ENCODE assay signal across 20 cellular contexts in the genomic region with DNA sequence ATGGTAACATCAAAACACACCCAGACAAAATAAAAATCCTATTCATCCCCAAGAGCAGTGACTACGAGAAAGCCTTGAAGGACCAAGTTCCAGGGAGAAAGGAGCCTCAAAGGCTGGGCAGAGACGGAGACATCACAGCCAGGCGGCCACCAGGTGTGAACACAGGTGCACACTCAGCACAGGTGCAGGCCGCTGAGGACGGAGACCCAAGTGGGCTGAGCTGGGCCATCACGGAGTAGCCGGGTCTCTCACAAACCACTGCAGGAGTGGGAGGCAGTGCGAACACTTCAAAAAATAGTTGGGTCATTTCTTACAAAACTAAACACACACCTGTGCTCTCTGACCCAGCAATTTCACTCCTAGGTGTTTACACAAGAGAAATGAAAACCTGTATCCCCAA.
A peak's percentile ranks its signal among the peaks of the same experiment; 100 is the strongest.
DNase-seq lines count a peak whose midpoint lies in the region; ATAC-seq, FAIRE-seq and TF ChIP-seq lines count a peak whose summit lies in the region.
"Had no signal": no experiment of that assay in that cellular context is flagged by ENCODE, and none has a peak within 500 bp of the region (broad histone marks: within the 10 kb centered on the region; RNA-seq: fewer than 3 reads in every experiment).

No MANE protein-coding gene starts in this region.

- no peak overlapping the region for H2BK12ac ChIP-seq in H1 (ENCODE audit: low read depth, low read length)
- no peak overlapping the region for H2BK12ac ChIP-seq in neuronal stem cell (ENCODE audit: low read length)

- H2AFZ ChIP-seq in H1 (ENCODE audit: low read length) (no peak overlapping the region), neuronal stem cell (ENCODE audit: low read length) (no peak overlapping the region), PC-3 (ENCODE audit: low read length) (no peak overlapping the region)
- H2AFZ ChIP-seq: GM23248 had no signal

- H4K20me1 ChIP-seq in H1 (replicated peaks in 1 of 2; ENCODE audit: control insufficient read depth in 1 of 2, insufficient read depth in 2 of 2, low read length in 2 of 2) (peaks cover 24 to 49% of the 10 kb centered on the region in 2 experiments), PC-3 (ENCODE audit: low read length) (no peaks in the 10 kb centered on the region)

- H3K18ac ChIP-seq in H1 (ENCODE audit: extremely low read depth, low read length) (no peak overlapping the region), neuronal stem cell (ENCODE audit: low read length) (no peak overlapping the region)

- 0 out of 2 replicates have a peak overlapping the region, but pooled peaks have one; percentile 37 for H4K8ac ChIP-seq in H1 (ENCODE audit: extremely low read depth, insufficient read depth, low read length)
- no peak overlapping the region for H4K8ac ChIP-seq in neuronal stem cell (ENCODE audit: low read depth, low read length)

- BruUV-seq in PC-3 (replicated peaks; lab: Mats Ljungman, UMichigan): no TSS peak

- H4K91ac ChIP-seq in H1 (replicated peaks; ENCODE audit: insufficient read length, low read length): no peak overlapping the region
- H4K91ac ChIP-seq in neuronal stem cell (ENCODE audit: low read depth, low read length, poor library complexity): no peak overlapping the region

- H3K27ac Mint-ChIP-seq in activated CD8-positive, alpha-beta T cell treated with anti-CD3 and anti-CD28 coated beads for 36 hours: no peak overlapping the region
- H3K27ac Mint-ChIP-seq: CD4-positive, alpha-beta memory T cell had no signal

- no peaks in the 10 kb centered on the region for H3K9me3 Mint-ChIP-seq in activated CD8-positive, alpha-beta T cell treated with anti-CD3 and anti-CD28 coated beads for 36 hours
- H3K9me3 Mint-ChIP-seq: CD4-positive, alpha-beta memory T cell; H9 had no signal

- no peak for TF ChIP-seq EP300 in H1 (IDR thresholded peaks at IDR 0.05; ENCODE audit: borderline replicate concordance in 1 of 2, low read depth in 2 of 2, low read length in 2 of 2)

- H3K36me3 ChIP-seq in right atrium auricular region: no peaks in the 10 kb centered on the region
- no peaks in the 10 kb centered on the region; a peak in 2 of 8 replicates for H3K36me3 ChIP-seq in H1 (ENCODE audit: control insufficient read depth in 2 of 4, insufficient read depth in 4 of 4, low read length in 3 of 4)
- H3K36me3 ChIP-seq in kidney (ENCODE audit: control insufficient read depth in 1 of 2, insufficient read depth in 2 of 2, low read length in 2 of 2): no peaks in the 10 kb centered on the region
- peaks cover 7 to 47% of the 10 kb centered on the region in 2 donors for H3K36me3 ChIP-seq in neuronal stem cell (replicated peaks in 1 of 2; ENCODE audit: control insufficient read depth in 2 of 2, insufficient read depth in 2 of 2, low read length in 2 of 2)
- H3K36me3 ChIP-seq in PC-3 (ENCODE audit: low read depth, low read length): no peaks in the 10 kb centered on the region

- no peak overlapping the region for H3K4me3 Mint-ChIP-seq in activated CD8-positive, alpha-beta T cell treated with anti-CD3 and anti-CD28 coated beads for 36 hours
- H3K4me3 Mint-ChIP-seq: CD4-positive, alpha-beta memory T cell; H9 had no signal

- no peak overlapping the region for H3K56ac ChIP-seq in H1 (replicated peaks; ENCODE audit: insufficient read length, low read depth, low read length)

- POLR2A ChIA-PET in H1 (lab: Charles Lee; ENCODE audit: partially characterized antibody): no interaction called here
- POLR2A ChIA-PET in PC-3 (lab: Charles Lee; ENCODE audit: unreplicated experiment): no interaction called here
- POLR2A ChIA-PET in activated CD8-positive, alpha-beta T cell treated with anti-CD3 and anti-CD28 coated beads for 36 hours (lab: Charles Lee): no interaction called here

- H3K79me2 ChIP-seq in H1 (ENCODE audit: control insufficient read depth in 1 of 2, insufficient read depth in 2 of 2, low read length in 2 of 2): peaks cover 0 to 2% of the 10 kb centered on the region in 2 experiments; a peak in 1 of 4 replicates
- H3K79me2 ChIP-seq in PC-3 (ENCODE audit: low read length): no peaks in the 10 kb centered on the region

- ATAC-seq in left ventricle myocardium superior (no peak), PC-3 (no peak)
- ATAC-seq in activated CD8-positive, alpha-beta T cell treated with anti-CD3 and anti-CD28 coated beads for 36 hours: no peak
- ATAC-seq: HCT116 had no signal

- H3K4me2 ChIP-seq in H1 (ENCODE audit: insufficient read depth in 1 of 2, low read depth in 2 of 2, low read length in 2 of 2): no peak overlapping the region
- H3K4me2 ChIP-seq in neuronal stem cell (ENCODE audit: insufficient read depth, low read length, poor library complexity, severe bottlenecking): no peak overlapping the region
- H3K4me2 ChIP-seq in PC-3 (ENCODE audit: low read length): no peak overlapping the region

- H3K27me3 ChIP-seq in right atrium auricular region (no peaks in the 10 kb centered on the region), H1 (replicated peaks in 1 of 4; ENCODE audit: control insufficient read depth in 3 of 4, extremely low read depth in 1 of 4, insufficient read depth in 3 of 4, low read length in 3 of 4) (no peaks in the 10 kb centered on the region), neuronal stem cell (ENCODE audit: control insufficient read depth in 3 of 3, insufficient read depth in 3 of 3, low read depth in 1 of 3, low read length in 3 of 3) (no peaks in the 10 kb centered on the region), PC-3 (ENCODE audit: low read length) (peaks cover 10% of the 10 kb centered on the region; the same call in 1 of the 2 replicates)

- no peak overlapping the region for H2BK5ac ChIP-seq in H1 (ENCODE audit: low read depth, low read length)
- H2BK5ac ChIP-seq in neuronal stem cell (ENCODE audit: low read length): no peak overlapping the region

- H3K23ac ChIP-seq in H1 (ENCODE audit: insufficient read length) (no peak overlapping the region), neuronal stem cell (ENCODE audit: low read depth, low read length, poor library complexity) (no peak overlapping the region)

- no peaks in the 10 kb centered on the region for H3K9me3 ChIP-seq in right atrium auricular region
- H3K9me3 ChIP-seq in H1 (ENCODE audit: insufficient read depth in 2 of 2, low read depth in 1 of 2, low read length in 1 of 2): no peaks in the 10 kb centered on the region
- no peaks in the 10 kb centered on the region for H3K9me3 ChIP-seq in kidney (ENCODE audit: control insufficient read depth in 1 of 2, low read length in 2 of 2)
- H3K9me3 ChIP-seq in neuronal stem cell (replicated peaks in 1 of 2; ENCODE audit: control insufficient read depth in 2 of 2, insufficient read depth in 1 of 2, low read depth in 1 of 2, low read length in 2 of 2): no peaks in the 10 kb centered on the region
- no peaks in the 10 kb centered on the region for H3K9me3 ChIP-seq in PC-3 (ENCODE audit: low read length)

- CTCF ChIA-PET in H1 (lab: Charles Lee; ENCODE audit: partially characterized antibody) (interaction anchor here (0.5 kb wide), 1 partner anchor 431 kb away, joined by 3 read pairs; no protein-coding TSS in a partner anchor), PC-3 (lab: Charles Lee) (no interaction called here)
- CTCF ChIA-PET in activated CD8-positive, alpha-beta T cell treated with anti-CD3 and anti-CD28 coated beads for 36 hours (lab: Charles Lee): no interaction called here

- TF ChIP-seq CTCF in right atrium auricular region (IDR thresholded peaks at IDR 0.05) (no peak), H1 (IDR thresholded peaks at IDR 0.05; ENCODE audit: control extremely low read depth in 1 of 3, insufficient read depth in 1 of 3, low read depth in 1 of 3, low read length in 3 of 3) (no peak), kidney (IDR thresholded peaks at IDR 0.05; ENCODE audit: borderline replicate concordance, extremely low read depth, insufficient read depth) (no peak), PC-3 (conservative IDR thresholded peaks at IDR 0.05; ENCODE audit: low read depth, low read length) (no peak)
- no peak for TF ChIP-seq CTCF in activated CD8-positive, alpha-beta T cell treated with anti-CD3 and anti-CD28 coated beads for 36 hours (IDR thresholded peaks at IDR 0.05)

- H3K4me1 ChIP-seq in right atrium auricular region: no peaks in the 10 kb centered on the region
- peaks cover 0 to 24% (median 16%) of the 10 kb centered on the region in 4 experiments; a peak in 4 of 7 replicates for H3K4me1 ChIP-seq in H1 (replicated peaks in 1 of 4; ENCODE audit: control insufficient read depth in 3 of 4, insufficient read depth in 4 of 4, low read length in 3 of 4)
- no peaks in the 10 kb centered on the region for H3K4me1 ChIP-seq in kidney (ENCODE audit: control insufficient read depth in 1 of 2, insufficient read depth in 1 of 2, low read depth in 1 of 2, low read length in 2 of 2)
- peaks cover under 1 to 20% of the 10 kb centered on the region in 2 donors for H3K4me1 ChIP-seq in neuronal stem cell (ENCODE audit: control insufficient read depth in 2 of 2, insufficient read depth in 1 of 2, low read depth in 1 of 2, low read length in 2 of 2)
- H3K4me1 ChIP-seq in PC-3 (ENCODE audit: insufficient read depth, low read length): no peaks in the 10 kb centered on the region

- H3K79me1 ChIP-seq in H1 (ENCODE audit: low read depth, low read length) (peaks cover 18% of the 10 kb centered on the region), neuronal stem cell (ENCODE audit: low read depth, low read length) (peaks cover 25% of the 10 kb centered on the region)

- no peaks in the 10 kb centered on the region for H3K36me3 Mint-ChIP-seq in activated CD8-positive, alpha-beta T cell treated with anti-CD3 and anti-CD28 coated beads for 36 hours (ENCODE audit: low read depth)
- H3K36me3 Mint-ChIP-seq: CD4-positive, alpha-beta memory T cell had no signal

- H3K14ac ChIP-seq in H1 (ENCODE audit: insufficient read length) (no peak overlapping the region), neuronal stem cell (ENCODE audit: low read length) (no peak overlapping the region)

- H3K4ac ChIP-seq in H1 (replicated peaks; ENCODE audit: insufficient read length, low read depth, low read length): no peak overlapping the region
- H3K4ac ChIP-seq in neuronal stem cell (ENCODE audit: low read length): no peak overlapping the region

- no peaks in the 10 kb centered on the region for H3K9me2 ChIP-seq in PC-3 (replicated peaks; ENCODE audit: low read length)

- FAIRE-seq in H1 (lab: Jason Lieb, UNC) (no peak), kidney (lab: Jason Lieb, UNC) (no peak)
- FAIRE-seq: GM12892, GM19239 had no signal

- no peak overlapping the region for H2BK20ac ChIP-seq in H1 (ENCODE audit: low read length)

- H3K27ac ChIP-seq in right atrium auricular region (peak overlapping the region in 1 of 2 donors; percentile 93), H1 (ENCODE audit: low read depth, low read length) (no peak overlapping the region), kidney (ENCODE audit: low read depth in 2 of 2, low read length in 2 of 2) (no peak overlapping the region), neuronal stem cell (replicated peaks; ENCODE audit: low read length) (no peak overlapping the region), PC-3 (ENCODE audit: low read length) (no peak overlapping the region)
- H3K27ac ChIP-seq: GM23248 had no signal

- TF ChIP-seq RAD21 in H1 (IDR thresholded peaks at IDR 0.05 in 1 of 2, conservative IDR thresholded peaks at IDR 0.05 in 1 of 2; ENCODE audit: low read depth in 2 of 2, low read length in 2 of 2): no peak

- no peak for TF ChIP-seq POLR2A in H1 (IDR thresholded peaks at IDR 0.05; ENCODE audit: control extremely low read depth in 1 of 2, low read depth in 2 of 2, low read length in 2 of 2)

- no peaks in the 10 kb centered on the region for H3K4me1 Mint-ChIP-seq in activated CD8-positive, alpha-beta T cell treated with anti-CD3 and anti-CD28 coated beads for 36 hours (ENCODE audit: low read depth)

- H2BK15ac ChIP-seq in H1 (ENCODE audit: low read length): no peak overlapping the region
- no peak overlapping the region for H2BK15ac ChIP-seq in neuronal stem cell (ENCODE audit: low read length)

- no peak overlapping the region for H4K5ac ChIP-seq in H1 (ENCODE audit: insufficient read length, low read depth, low read length)

- intact Hi-C loops in left ventricle myocardium superior (cut with micrococcal nuclease) (no loop called here), kidney (cut with DNase I) (no loop called here), PC-3 (cut with micrococcal nuclease) (no loop called here)
- intact Hi-C loops in activated CD8-positive, alpha-beta T cell treated with anti-CD3 and anti-CD28 coated beads for 36 hours (cut with micrococcal nuclease): no loop called here

- H2AK5ac ChIP-seq in H1 (ENCODE audit: low read depth, low read length) (no peak overlapping the region), neuronal stem cell (ENCODE audit: low read depth, low read length) (no peak overlapping the region)

- WGBS in H1 (ENCODE audit: extremely low coverage in 1 of 2, insufficient coverage in 1 of 2, insufficient read length in 1 of 2, insufficient replicate concordance in 2 of 2, low coverage in 1 of 2, low lambda C conversion rate in 2 of 2, missing lambda C conversion rate in 1 of 2), 2 experiments: 92% methylated on average over 8 of the region's 8 CpGs; no CpG with 5 or more reads in 1 of the 2 experiments
- no CpG with 5 or more reads among the region's 8 CpGs for whole genome bisulfite sequencing in neuronal stem cell (ENCODE audit: extremely low coverage in 2 of 2, insufficient read length in 2 of 2, insufficient replicate concordance in 1 of 2), 2 donors

- no peaks in the 10 kb centered on the region for H3K27me3 Mint-ChIP-seq in activated CD8-positive, alpha-beta T cell treated with anti-CD3 and anti-CD28 coated beads for 36 hours

- no peak overlapping the region for H3K4me3 ChIP-seq in right atrium auricular region
- no peak overlapping the region for H3K4me3 ChIP-seq in H1 (ENCODE audit: extremely low read depth in 1 of 4, insufficient read depth in 2 of 4, low read depth in 3 of 4, low read length in 4 of 4)
- H3K4me3 ChIP-seq in kidney (ENCODE audit: low read length in 2 of 2): no peak overlapping the region
- H3K4me3 ChIP-seq in neuronal stem cell (ENCODE audit: low read length in 2 of 2): no peak overlapping the region
- H3K4me3 ChIP-seq in PC-3 (ENCODE audit: low read length): no peak overlapping the region
- H3K4me3 ChIP-seq: GM23248 had no signal

- H3K9ac ChIP-seq in H1 (replicated peaks in 1 of 4; ENCODE audit: extremely low read depth in 1 of 4, low read depth in 3 of 4, low read length in 3 of 4): no peak overlapping the region
- H3K9ac ChIP-seq in kidney (ENCODE audit: low read length in 2 of 2): no peak overlapping the region
- H3K9ac ChIP-seq in neuronal stem cell (ENCODE audit: low read depth, low read length, poor library complexity): peak overlapping the region; percentile 30
- H3K9ac ChIP-seq in PC-3 (ENCODE audit: low read length): no peak overlapping the region
- H3K9ac ChIP-seq: GM23248 had no signal

- H2BK120ac ChIP-seq in H1 (replicated peaks; ENCODE audit: low read depth, low read length) (no peak overlapping the region), neuronal stem cell (ENCODE audit: low read depth, low read length) (no peak overlapping the region)

- DNase-seq in left ventricle myocardium superior (peak; percentile 7), right atrium auricular region (ENCODE audit: low spot score) (no peak), H1 (ENCODE audit: low read depth in 1 of 2, low spot score in 2 of 2) (no peak), kidney (peak; percentile 54), neuronal stem cell (ENCODE audit: low spot score) (no peak), PC-3 (no peak), T1000 (lab: John Stamatoyannopoulos, UW) (no peak)
- no peak for DNase-seq in activated CD8-positive, alpha-beta T cell treated with anti-CD3 and anti-CD28 coated beads for 36 hours
- DNase-seq: C1 segment of cervical spinal cord; Calu3; CD4-positive, alpha-beta memory T cell; COR-L47; DMS53; DMS79 treated with DMSO at 0.1 percent for 48 hours; GF-D8; GM23248; H9 had no signal

- H3K23me2 ChIP-seq in H1 (ENCODE audit: low read depth, low read length): no peaks in the 10 kb centered on the region

- no peaks in the 10 kb centered on the region for H3F3A ChIP-seq in PC-3 (ENCODE audit: low read length, unreplicated experiment)

Comparison
In these comparisons a context has a peak if more than half of its experiments do, and no peak if none do; other contexts are left out.
1. DNase-seq: peak in left ventricle myocardium superior (single experiment) and kidney (single experiment); none in right atrium auricular region (single experiment), H1 (0 of 2), neuronal stem cell (single experiment), PC-3 (single experiment), T1000 (single experiment) and activated CD8-positive, alpha-beta T cell treated with anti-CD3 and anti-CD28 coated beads for 36 hours (single experiment).